ENCODE assay signal across 8 cellular contexts in the genomic region with DNA sequence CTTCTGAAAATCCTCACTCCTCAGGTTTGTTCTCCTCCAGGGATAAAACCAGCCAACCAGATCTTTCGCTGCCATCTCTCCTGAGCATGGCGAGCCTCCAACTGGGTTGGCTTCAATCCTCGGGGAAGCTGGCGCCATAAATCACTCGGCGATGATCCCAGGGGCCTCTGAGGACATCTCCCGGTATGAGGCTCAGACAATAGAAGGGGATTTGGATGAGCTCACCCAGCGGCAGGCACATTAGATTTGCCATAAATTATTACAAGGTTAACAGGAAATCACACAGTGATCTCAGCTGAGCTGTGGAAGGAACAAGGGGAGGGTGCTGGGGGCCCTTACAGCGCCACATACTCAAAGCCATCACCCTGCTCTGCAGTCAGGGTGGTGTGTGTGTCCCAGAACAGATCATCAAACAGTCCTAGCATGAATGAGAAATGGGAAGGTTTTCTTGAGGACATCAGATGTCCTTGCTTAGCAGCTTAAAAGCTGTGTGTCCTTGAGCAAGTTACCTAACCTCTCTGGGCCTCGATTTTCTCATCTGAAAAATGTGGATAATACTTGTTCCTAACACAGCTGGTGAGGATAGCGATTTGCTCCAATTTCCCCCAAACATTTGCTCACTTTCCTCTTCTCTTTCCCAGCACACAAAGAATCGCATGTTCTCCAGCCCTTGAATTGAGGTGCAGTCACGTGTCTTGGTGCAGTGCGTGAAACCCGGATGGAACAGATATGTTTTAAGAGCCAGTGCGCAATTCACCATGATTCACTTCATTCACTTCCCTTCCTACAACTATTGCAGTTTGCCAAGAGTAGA.
DNase-seq lines count a peak whose midpoint lies in the region; ATAC-seq, FAIRE-seq and TF ChIP-seq lines count a peak whose summit lies in the region.

No MANE protein-coding gene starts in this region.

- peak; percentile 17 for FAIRE-seq in astrocyte (lab: Jason Lieb, UNC)
- no peak for FAIRE-seq in HepG2 (lab: Jason Lieb, UNC)
- no peak for FAIRE-seq in GM19239 (lab: Jason Lieb, UNC)

- H3K4me3 ChIP-seq in astrocyte (ENCODE audit: insufficient read depth, low read depth, low read length) (no peak overlapping the region), HepG2 (replicated peaks in 1 of 3; ENCODE audit: insufficient read depth in 1 of 3, low read depth in 2 of 3, low read length in 3 of 3) (no peak overlapping the region), vagina (no peak overlapping the region)

- H3K9ac ChIP-seq in astrocyte (ENCODE audit: low read length) (peak overlapping the region; percentile 52), HepG2 (ENCODE audit: insufficient read depth, low read depth, low read length) (no peak overlapping the region)

- no peak overlapping the region for H3K4me3 Mint-ChIP-seq in CD14-positive monocyte
- no peak overlapping the region for H3K4me3 Mint-ChIP-seq in astrocyte (ENCODE audit: unreplicated experiment)
- H3K4me3 Mint-ChIP-seq in activated T-helper 2 cell treated with anti-CD3 and anti-CD28 coated beads, Interferon-gamma antibody, Interleukin-2, Interleukin-4, amounts not matched to agents 10 μg/mL and 5 μg/mL and 100 μg/mL, durations not matched to agents 14 hours and 24 hours and 36 hours (ENCODE audit: low read depth) = no peak overlapping the region

- H3K27ac Mint-ChIP-seq in CD14-positive monocyte = peak overlapping the region; percentile 92 to 95 (median 93)
- H3K27ac Mint-ChIP-seq in astrocyte (ENCODE audit: unreplicated experiment) = peak overlapping the region; percentile 49
- H3K27ac Mint-ChIP-seq in activated T-helper 2 cell treated with anti-CD3 and anti-CD28 coated beads, Interferon-gamma antibody, Interleukin-2, Interleukin-4, amounts not matched to agents 10 μg/mL and 5 μg/mL and 100 μg/mL, durations not matched to agents 14 hours and 24 hours and 36 hours = no peak overlapping the region

- H3K36me3 Mint-ChIP-seq in CD14-positive monocyte (peaks cover 3 to 5% of the 10 kb centered on the region in 2 donors), astrocyte (ENCODE audit: low read depth, unreplicated experiment) (peaks cover 2% of the 10 kb centered on the region)
- no peaks in the 10 kb centered on the region for H3K36me3 Mint-ChIP-seq in activated T-helper 2 cell treated with anti-CD3 and anti-CD28 coated beads, Interferon-gamma antibody, Interleukin-2, Interleukin-4, amounts not matched to agents 10 μg/mL and 5 μg/mL and 100 μg/mL, durations not matched to agents 14 hours and 24 hours and 36 hours (ENCODE audit: low read depth)

- H3K9me3 Mint-ChIP-seq in CD14-positive monocyte (no peaks in the 10 kb centered on the region), astrocyte (ENCODE audit: unreplicated experiment) (peaks cover 2% of the 10 kb centered on the region)
- H3K9me3 Mint-ChIP-seq in activated T-helper 2 cell treated with anti-CD3 and anti-CD28 coated beads, Interferon-gamma antibody, Interleukin-2, Interleukin-4, amounts not matched to agents 10 μg/mL and 5 μg/mL and 100 μg/mL, durations not matched to agents 14 hours and 24 hours and 36 hours = no peaks in the 10 kb centered on the region

- in situ Hi-C loops in HepG2 (cut with HindIII; ENCODE audit: extremely low pct_ligation_motif_present, low pct_unique_long_range_greater_than_20kb) = no loop called here

- H3K4me2 ChIP-seq in astrocyte (ENCODE audit: low read length) (peak overlapping the region; percentile 57), HepG2 (ENCODE audit: low read depth, low read length) (no peak overlapping the region)

- H3K27me3 Mint-ChIP-seq in CD14-positive monocyte (ENCODE audit: low read depth in 3 of 3) (no peaks in the 10 kb centered on the region), astrocyte (ENCODE audit: low read depth, unreplicated experiment) (peaks cover 10% of the 10 kb centered on the region)
- peaks cover 16% of the 10 kb centered on the region for H3K27me3 Mint-ChIP-seq in activated T-helper 2 cell treated with anti-CD3 and anti-CD28 coated beads, Interferon-gamma antibody, Interleukin-2, Interleukin-4, amounts not matched to agents 10 μg/mL and 5 μg/mL and 100 μg/mL, durations not matched to agents 14 hours and 24 hours and 36 hours (ENCODE audit: low read depth)

- TF ChIP-seq POLR2A in HepG2 (IDR thresholded peaks at IDR 0.05; ENCODE audit: insufficient read depth in 1 of 2, low read depth in 2 of 2, low read length in 2 of 2) (no peak), vagina (IDR thresholded peaks at IDR 0.05) (no peak)

- TF ChIP-seq CTCF in CD14-positive monocyte (IDR thresholded peaks at IDR 0.05) (no peak), astrocyte (IDR thresholded peaks at IDR 0.05; ENCODE audit: insufficient read depth, low read depth, low read length) (no peak), HepG2 (CRISPR knock-in tag; IDR thresholded peaks at IDR 0.05) (no peak), vagina (IDR thresholded peaks at IDR 0.05) (no peak)

- H3K79me2 ChIP-seq in astrocyte (ENCODE audit: insufficient read depth, low read length) (no peaks in the 10 kb centered on the region), HepG2 (ENCODE audit: insufficient read depth, low read length) (no peaks in the 10 kb centered on the region)

- BruUV-seq in HepG2 (replicated peaks; lab: Mats Ljungman, UMichigan) = no TSS peak

- H3K36me3 ChIP-seq in astrocyte (ENCODE audit: insufficient read depth, low read length) = no peaks in the 10 kb centered on the region
- H3K36me3 ChIP-seq in HepG2 (replicated peaks in 1 of 2; ENCODE audit: control insufficient read depth in 1 of 2, insufficient read depth in 2 of 2, low read length in 2 of 2) = no peaks in the 10 kb centered on the region
- no peaks in the 10 kb centered on the region for H3K36me3 ChIP-seq in vagina

- no peaks in the 10 kb centered on the region for H3K9me3 ChIP-seq in astrocyte (ENCODE audit: insufficient read depth, low read depth, low read length)
- no peaks in the 10 kb centered on the region for H3K9me3 ChIP-seq in HepG2 (ENCODE audit: low read length)
- H3K9me3 ChIP-seq in vagina = no peaks in the 10 kb centered on the region

- WGBS in HepG2 (ENCODE audit: low lambda C conversion rate) = 52% methylated on average over 16 of the region's 16 CpGs

- no peaks in the 10 kb centered on the region for H4K20me1 ChIP-seq in astrocyte (ENCODE audit: insufficient read depth, low read length)
- no peaks in the 10 kb centered on the region for H4K20me1 ChIP-seq in HepG2 (ENCODE audit: insufficient read depth, low read length)

- ATAC-seq in HepG2 = no peak

- H3K4me1 ChIP-seq in astrocyte (ENCODE audit: insufficient read depth, low read length) = peaks cover 23% of the 10 kb centered on the region
- peaks cover 5% of the 10 kb centered on the region for H3K4me1 ChIP-seq in HepG2 (ENCODE audit: insufficient read depth, low read length)
- peaks cover 26% of the 10 kb centered on the region for H3K4me1 ChIP-seq in vagina

- H3K27me3 ChIP-seq in astrocyte (ENCODE audit: insufficient read depth, low read length) = no peaks in the 10 kb centered on the region
- H3K27me3 ChIP-seq in HepG2 (ENCODE audit: control insufficient read depth in 1 of 2, insufficient read depth in 2 of 2, low read length in 2 of 2) = peaks cover 3 to 50% of the 10 kb centered on the region in 2 experiments
- H3K27me3 ChIP-seq in vagina = no peaks in the 10 kb centered on the region

- H3K4me1 Mint-ChIP-seq in CD14-positive monocyte (peaks cover 61% of the 10 kb centered on the region), astrocyte (ENCODE audit: low read depth, unreplicated experiment) (peaks cover 15% of the 10 kb centered on the region)
- H3K4me1 Mint-ChIP-seq in activated T-helper 2 cell treated with anti-CD3 and anti-CD28 coated beads, Interferon-gamma antibody, Interleukin-2, Interleukin-4, amounts not matched to agents 10 μg/mL and 5 μg/mL and 100 μg/mL, durations not matched to agents 14 hours and 24 hours and 36 hours (ENCODE audit: low read depth) = no peaks in the 10 kb centered on the region

- CTCF ChIA-PET in HepG2 (lab: Yijun Ruan, JAX; ENCODE audit: low intra/inter-chr PET ratio, low total read pairs) = no interaction called here

- POLR2A ChIA-PET in HepG2 (lab: Yijun Ruan, JAX) = no interaction called here

- DNase-seq in CD14-positive monocyte (ENCODE audit: low spot score) (peak; percentile 86), NCI-H146 treated with DMSO at 0.1 percent for 48 hours (lab: John Stamatoyannopoulos, UW; ENCODE audit: unreplicated experiment) (peak; percentile 83), astrocyte (ENCODE audit: low read depth) (peak; percentile 83), HepG2 (ENCODE audit: low spot score) (no peak), vagina (ENCODE audit: extremely low spot score in 2 of 2) (no peak), GM19239 (ENCODE audit: insufficient read length, low spot score) (no peak)
- DNase-seq in activated T-cell treated with anti-CD3 and anti-CD28 coated beads, Interleukin-2, amount 50 U/mL, for 48 hours = no peak
- no peak for DNase-seq in activated T-helper 2 cell treated with anti-CD3 and anti-CD28 coated beads, Interferon-gamma antibody, Interleukin-2, Interleukin-4, amounts not matched to agents 10 μg/mL and 5 μg/mL and 100 μg/mL, durations not matched to agents 14 hours and 24 hours and 36 hours (ENCODE audit: low spot score)

- intact Hi-C loops in CD14-positive monocyte (cut with micrococcal nuclease) = loop anchor here in 1 of 2 donors (5.0 kb wide), 1 partner anchor 39 kb away; no protein-coding TSS in a partner anchor
- intact Hi-C loops in HepG2 (cut with micrococcal nuclease; ENCODE audit: unreplicated experiment) = no loop called here
- intact Hi-C loops in vagina (cut with DNase I) = no loop called here
- intact Hi-C loops in activated T-helper 2 cell treated with anti-CD3 and anti-CD28 coated beads, Interferon-gamma antibody, Interleukin-2, Interleukin-4, amounts not matched to agents 10 μg/mL and 5 μg/mL and 100 μg/mL, durations not matched to agents 14 hours and 24 hours and 36 hours (cut with micrococcal nuclease) = no loop called here

- H3K27ac ChIP-seq in astrocyte (ENCODE audit: low read depth, low read length) = peak overlapping the region; percentile 59
- no peak overlapping the region for H3K27ac ChIP-seq in HepG2 (ENCODE audit: extremely low read length, insufficient read depth, low read length)
- H3K27ac ChIP-seq in vagina = peak overlapping the region; percentile 74

- H2AFZ ChIP-seq in astrocyte (ENCODE audit: low read depth, low read length) (peak overlapping the region; percentile 11), HepG2 (ENCODE audit: low read length) (no peak overlapping the region)

- TF ChIP-seq EP300 in HepG2 (IDR thresholded peaks at IDR 0.05; ENCODE audit: low read depth in 2 of 2, low read length in 2 of 2) (no peak), HepG2 (CRISPR knock-in tag; IDR thresholded peaks at IDR 0.05; ENCODE audit: borderline replicate concordance) (no peak)

- TF ChIP-seq RAD21 in HepG2 (CRISPR knock-in tag; IDR thresholded peaks at IDR 0.05) = no peak

TF ChIP-seq in HepG2, 621 proteins besides CTCF, POLR2A, EP300 and RAD21:
- no peak for TF ChIP-seq REPIN1 (CRISPR knock-in tag; IDR thresholded peaks at IDR 0.05; ENCODE audit: borderline replicate concordance, low read depth)
- TF ChIP-seq RFX3 (CRISPR knock-in tag; IDR thresholded peaks at IDR 0.05) = no peak
- no peak for TF ChIP-seq BRD4 (CRISPR knock-in tag; IDR thresholded peaks at IDR 0.05)
- peak; percentile 83; the same call in 1 of the 2 replicates for TF ChIP-seq ZNF768 (CRISPR knock-in tag; IDR thresholded peaks at IDR 0.05)
- no peak for TF ChIP-seq ZNF205 (CRISPR knock-in tag; IDR thresholded peaks at IDR 0.05)
TF ChIP-seq in HepG2: peak in this region for 1.

Comparison
In these comparisons a context has a peak if more than half of its experiments do, and no peak if none do; other contexts are left out.
1. DNase-seq: peak in CD14-positive monocyte (single experiment), NCI-H146 treated with DMSO at 0.1 percent for 48 hours (single experiment) and astrocyte (single experiment); none in HepG2 (single experiment), vagina (0 of 2), activated T-cell treated with anti-CD3 and anti-CD28 coated beads, Interleukin-2, amount 50 U/mL, for 48 hours (0 of 2), activated T-helper 2 cell treated with anti-CD3 and anti-CD28 coated beads, Interferon-gamma antibody, Interleukin-2, Interleukin-4, amounts not matched to agents 10 μg/mL and 5 μg/mL and 100 μg/mL, durations not matched to agents 14 hours and 24 hours and 36 hours (single experiment) and GM19239 (single experiment).